ENCODE assay signal across 8 cellular contexts in genomic region chr16:57134982-57135381, GRCh38. TPM values are rescaled to one million over a fixed set of nuclear protein-coding genes. Genes with fewer than 3 reads are reported as not detected.
DNase-seq lines count a peak whose midpoint lies in the region; ATAC-seq and TF ChIP-seq lines count a peak whose summit lies in the region.

No MANE protein-coding gene starts in this region.

- TF ChIP-seq EP300 in ovary (IDR thresholded peaks at IDR 0.05): no peak

- H3K9me3 ChIP-seq in thymus (ENCODE audit: control insufficient read depth) (no peaks in the 10 kb centered on the region), ovary (no peaks in the 10 kb centered on the region)

- 8% methylated on average over 2 of the region's 2 CpGs for WGBS in thymus
- 89 to 97% (median 93%) methylated on average over 2 of the region's 2 CpGs for WGBS in ovary, 3 donors

- peak; percentile 76 for ATAC-seq in activated CD8-positive, alpha-beta memory T cell treated with anti-CD3 and anti-CD28 coated beads, Interleukin-2, amount 10 ng/mL, durations not matched to agents 7 days and 5 days

- H3K27ac Mint-ChIP-seq in activated CD8-positive, alpha-beta memory T cell treated with anti-CD3 and anti-CD28 coated beads, Interleukin-2, amount 10 ng/mL, durations not matched to agents 7 days and 5 days: peak overlapping the region; percentile 82

- H3K36me3 ChIP-seq in thymus (ENCODE audit: control insufficient read depth, insufficient read depth): no peaks in the 10 kb centered on the region
- H3K36me3 ChIP-seq in ovary: no peaks in the 10 kb centered on the region

- H3K27me3 ChIP-seq in thymus (ENCODE audit: control insufficient read depth, insufficient read depth) (no peaks in the 10 kb centered on the region), ovary (no peaks in the 10 kb centered on the region)

- no peaks in the 10 kb centered on the region for H3K9me3 Mint-ChIP-seq in activated CD8-positive, alpha-beta memory T cell treated with anti-CD3 and anti-CD28 coated beads, Interleukin-2, amount 10 ng/mL, durations not matched to agents 7 days and 5 days (ENCODE audit: low read depth)

- TF ChIP-seq POLR2A in ovary (IDR thresholded peaks at IDR 0.05): no peak

- intact Hi-C loops in ovary (cut with DNase I): no loop called here

- H3K4me1 Mint-ChIP-seq in activated CD8-positive, alpha-beta memory T cell treated with anti-CD3 and anti-CD28 coated beads, Interleukin-2, amount 10 ng/mL, durations not matched to agents 7 days and 5 days: peaks cover 56% of the 10 kb centered on the region

- H3K4me1 ChIP-seq in thymus (ENCODE audit: control insufficient read depth, insufficient read depth, low read length) (peaks cover 12% of the 10 kb centered on the region), ovary (ENCODE audit: insufficient read depth) (no peaks in the 10 kb centered on the region)

- CTCF ChIA-PET in activated CD8-positive, alpha-beta memory T cell treated with anti-CD3 and anti-CD28 coated beads, Interleukin-2, amount 10 ng/mL, durations not matched to agents 7 days and 5 days (lab: Charles Lee): interaction anchor here (0.9 to 2.2 kb wide), 6 partner anchors 9 to 170 kb away, joined by 3 to 12 read pairs (median 4); partner anchors contain the start of gene CPNE2

- peak; percentile 64 for DNase-seq in activated CD8-positive, alpha-beta memory T cell treated with anti-CD3 and anti-CD28 coated beads, Interleukin-2, amount 10 ng/mL, durations not matched to agents 7 days and 5 days
- DNase-seq in activated CD8-positive, alpha-beta memory T cell treated with anti-CD3 and anti-CD28 coated beads, Interleukin-2, amount 50 U/mL, for 48 hours: no peak
- DNase-seq in T-helper 22 cell (ENCODE audit: low read depth) (peak; percentile 14), ovary (no peak), DMS79 (lab: John Stamatoyannopoulos, UW) (no peak), AG20443 (ENCODE audit: low spot score) (no peak)
- DNase-seq in effector CD4-positive, alpha-beta T cell: peak; percentile 25

- peak overlapping the region; percentile 55 for H3K27ac ChIP-seq in thymus (ENCODE audit: low read depth)
- no peak overlapping the region for H3K27ac ChIP-seq in ovary

- H3K36me3 Mint-ChIP-seq in activated CD8-positive, alpha-beta memory T cell treated with anti-CD3 and anti-CD28 coated beads, Interleukin-2, amount 10 ng/mL, durations not matched to agents 7 days and 5 days: no peaks in the 10 kb centered on the region

- H3K27me3 Mint-ChIP-seq in activated CD8-positive, alpha-beta memory T cell treated with anti-CD3 and anti-CD28 coated beads, Interleukin-2, amount 10 ng/mL, durations not matched to agents 7 days and 5 days: no peaks in the 10 kb centered on the region

- H3K4me3 Mint-ChIP-seq in activated CD8-positive, alpha-beta memory T cell treated with anti-CD3 and anti-CD28 coated beads, Interleukin-2, amount 10 ng/mL, durations not matched to agents 7 days and 5 days: peak overlapping the region; percentile 53

- H3K4me3 ChIP-seq in thymus (ENCODE audit: low read length) (peak overlapping the region; percentile 1), ovary (no peak overlapping the region)

- TF ChIP-seq CTCF in ovary (IDR thresholded peaks at IDR 0.05): no peak

RNA-seq across cellular contexts. Expression of gene CPNE2, which starts 42.6 kb away (rescaled TPM):
- total RNA-seq in activated CD8-positive, alpha-beta memory T cell treated with anti-CD3 and anti-CD28 coated beads, Interleukin-2, amount 10 ng/mL, durations not matched to agents 7 days and 5 days: 1 to 10 TPM; 3.2 to 9.6 TPM
- polyA plus RNA-seq in thymus: 27.5 TPM
- total RNA-seq in ovary: 10 to 100 TPM; 12.3 to 22.2 (median 17.9) TPM
- polyA plus RNA-seq in ovary: 10 to 100 TPM; 25.7 to 32.3 TPM

RNA-seq across cellular contexts. Expression of gene PSME3IP1, which starts 50.9 kb away (rescaled TPM):
- total RNA-seq in activated CD8-positive, alpha-beta memory T cell treated with anti-CD3 and anti-CD28 coated beads, Interleukin-2, amount 10 ng/mL, durations not matched to agents 7 days and 5 days: 100 to 1,000 TPM; 118 to 124 TPM
- polyA plus RNA-seq in thymus (93.1 TPM), ovary (100 to 1,000 TPM in 1 of 2 donors, 10 to 100 TPM in 1; 46.8 to 147 TPM)
- total RNA-seq in ovary: 10 to 100 TPM; 38.0 to 79.1 (median 59.3) TPM

RNA-seq across cellular contexts. Expression of gene RSPRY1, which starts 51.1 kb away (rescaled TPM):
- 10 to 100 TPM; 32.6 to 33.7 TPM for total RNA-seq in activated CD8-positive, alpha-beta memory T cell treated with anti-CD3 and anti-CD28 coated beads, Interleukin-2, amount 10 ng/mL, durations not matched to agents 7 days and 5 days
- polyA plus RNA-seq in thymus (19.4 TPM), ovary (10 to 100 TPM; 15.9 to 22.8 TPM)
- 10 to 100 TPM; 26.8 to 42.1 (median 29.0) TPM for total RNA-seq in ovary

Comparison
In these comparisons a context has a peak if more than half of its experiments do, and no peak if none do; other contexts are left out.
1. DNase-seq: peak in activated CD8-positive, alpha-beta memory T cell treated with anti-CD3 and anti-CD28 coated beads, Interleukin-2, amount 10 ng/mL, durations not matched to agents 7 days and 5 days (single experiment), T-helper 22 cell (single experiment) and effector CD4-positive, alpha-beta T cell (single experiment); none in activated CD8-positive, alpha-beta memory T cell treated with anti-CD3 and anti-CD28 coated beads, Interleukin-2, amount 50 U/mL, for 48 hours (single experiment), ovary (0 of 5), DMS79 (single experiment) and AG20443 (single experiment).